ENCODE assay signal across 8 cellular contexts in genomic region chr16:24010440-24011089, GRCh38.
A peak's percentile ranks its signal among the peaks of the same experiment; 100 is the strongest.
DNase-seq lines count a peak whose midpoint lies in the region; ATAC-seq, FAIRE-seq and TF ChIP-seq lines count a peak whose summit lies in the region.

No MANE protein-coding gene starts in this region.

- H3K27me3 ChIP-seq in GM23248 (replicated peaks; ENCODE audit: insufficient read depth): no peaks in the 10 kb centered on the region
- H3K27me3 ChIP-seq in HepG2 (ENCODE audit: control insufficient read depth in 1 of 2, insufficient read depth in 2 of 2, low read length in 2 of 2): no peaks in the 10 kb centered on the region; a peak in 2 of 5 replicates

- CTCF ChIA-PET in HepG2 (lab: Yijun Ruan, JAX; ENCODE audit: low intra/inter-chr PET ratio, low total read pairs): interaction anchor here (0.8 to 2.3 kb wide), 5 partner anchors 207 to 275 kb away, joined by 3 to 20 read pairs (median 3); no protein-coding TSS in a partner anchor

- H3K4me1 ChIP-seq in GM23248 (ENCODE audit: insufficient read depth): no peaks in the 10 kb centered on the region
- H3K4me1 ChIP-seq in HepG2 (ENCODE audit: insufficient read depth, low read length): peaks cover 5% of the 10 kb centered on the region; the same call in 1 of the 2 replicates

- peak; percentile 94 for ATAC-seq in HepG2

- DNase-seq in AG10803 (ENCODE audit: low read depth) (peak; percentile 64), GM23248 (peak; percentile 78), NCI-H2196 treated with DMSO at 0.1 percent for 48 hours (lab: John Stamatoyannopoulos, UW; ENCODE audit: unreplicated experiment) (peak; percentile 22), cerebellum (ENCODE audit: low spot score) (peak; percentile 69), HepG2 (ENCODE audit: low spot score) (peak; percentile 79), NCI-H524 treated with DMSO at 0.1 percent for 48 hours (lab: John Stamatoyannopoulos, UW) (no peak)
- DNase-seq in activated CD4-positive, alpha-beta T cell treated with anti-CD3 and anti-CD28 coated beads for 24 hours (ENCODE audit: low read depth in 2 of 2): peak; percentile 71 to 73
- peak; percentile 73 to 75 for DNase-seq in stimulated activated CD4-positive, alpha-beta T cell treated with anti-CD3 and anti-CD28 coated beads, Interleukin-4, amount 100 ng/mL, for 48 hours (ENCODE audit: low read depth in 2 of 2)

- H3K4me2 ChIP-seq in GM23248 (ENCODE audit: unreplicated experiment): no peak overlapping the region
- H3K4me2 ChIP-seq in HepG2 (ENCODE audit: low read depth, low read length): no peak overlapping the region

- H3K27ac ChIP-seq in GM23248 (no peak overlapping the region), HepG2 (ENCODE audit: extremely low read length, insufficient read depth, low read length) (no peak overlapping the region)

- TF ChIP-seq CTCF in AG10803 (conservative IDR thresholded peaks at IDR 0.05; ENCODE audit: low read length): peak; percentile 66
- peak; percentile 81 for TF ChIP-seq CTCF in HepG2 (CRISPR knock-in tag; IDR thresholded peaks at IDR 0.05)

- H3F3A ChIP-seq in GM23248 (ENCODE audit: insufficient read depth): no peaks in the 10 kb centered on the region

- no peaks in the 10 kb centered on the region for H3K79me2 ChIP-seq in GM23248 (ENCODE audit: insufficient read depth)
- H3K79me2 ChIP-seq in HepG2 (ENCODE audit: insufficient read depth, low read length): no peaks in the 10 kb centered on the region

- BruUV-seq in HepG2 (replicated peaks; lab: Mats Ljungman, UMichigan): no TSS peak

- TF ChIP-seq EP300 in HepG2 (IDR thresholded peaks at IDR 0.05; ENCODE audit: low read depth in 2 of 2, low read length in 2 of 2) (no peak), HepG2 (CRISPR knock-in tag; IDR thresholded peaks at IDR 0.05; ENCODE audit: borderline replicate concordance) (no peak)

- no peaks in the 10 kb centered on the region for H3K36me3 ChIP-seq in GM23248 (ENCODE audit: low read depth)
- no peaks in the 10 kb centered on the region for H3K36me3 ChIP-seq in HepG2 (replicated peaks in 1 of 2; ENCODE audit: control insufficient read depth in 1 of 2, insufficient read depth in 2 of 2, low read length in 2 of 2)

- in situ Hi-C loops in GM23248 (cut with MboI): loop anchor here (10.0 kb wide), 1 partner anchor 206 kb away; no protein-coding TSS in a partner anchor
- in situ Hi-C loops in HepG2 (cut with HindIII; ENCODE audit: extremely low pct_ligation_motif_present, low pct_unique_long_range_greater_than_20kb): loop anchor here (5.0 kb wide), 1 partner anchor 208 kb away; no protein-coding TSS in a partner anchor

- intact Hi-C loops in HepG2 (cut with micrococcal nuclease; ENCODE audit: unreplicated experiment): loop anchor here (1.0 to 2.0 kb wide), 2 partner anchors 209 to 276 kb away; no protein-coding TSS in a partner anchor

- WGBS in GM23248 (ENCODE audit: low coverage in 1 of 2, low lambda C conversion rate in 2 of 2, missing lambda C conversion rate in 2 of 2), 2 experiments: 30 to 33% methylated on average over 8 of the region's 8 CpGs
- 28% methylated on average over 8 of the region's 8 CpGs for WGBS in HepG2 (ENCODE audit: low lambda C conversion rate)

- TF ChIP-seq POLR2A in HepG2 (IDR thresholded peaks at IDR 0.05; ENCODE audit: insufficient read depth in 1 of 2, low read depth in 2 of 2, low read length in 2 of 2): no peak

- TF ChIP-seq RAD21 in HepG2 (CRISPR knock-in tag; IDR thresholded peaks at IDR 0.05): peak; percentile 47; the same call in 1 of the 2 replicates

- peak; percentile 87 for FAIRE-seq in HepG2 (lab: Jason Lieb, UNC)

- no peaks in the 10 kb centered on the region for H3K9me2 ChIP-seq in GM23248 (ENCODE audit: insufficient read depth)

- POLR2A ChIA-PET in HepG2 (lab: Yijun Ruan, JAX): no interaction called here

- H4K20me1 ChIP-seq in GM23248 (ENCODE audit: insufficient read depth) (no peaks in the 10 kb centered on the region), HepG2 (ENCODE audit: insufficient read depth, low read length) (no peaks in the 10 kb centered on the region; the same call in 1 of the 2 replicates)

- no peak overlapping the region for H3K4me3 ChIP-seq in AG10803 (ENCODE audit: low read length)
- no peak overlapping the region for H3K4me3 ChIP-seq in GM23248
- H3K4me3 ChIP-seq in HepG2 (replicated peaks in 1 of 3; ENCODE audit: insufficient read depth in 1 of 3, low read depth in 2 of 3, low read length in 3 of 3): no peak overlapping the region

- H2AFZ ChIP-seq in GM23248 (no peak overlapping the region), HepG2 (ENCODE audit: low read length) (no peak overlapping the region)

- H3K9ac ChIP-seq in GM23248 (no peak overlapping the region), HepG2 (ENCODE audit: insufficient read depth, low read depth, low read length) (no peak overlapping the region)

- H3K9me3 ChIP-seq in GM23248 (ENCODE audit: low read depth): no peaks in the 10 kb centered on the region
- H3K9me3 ChIP-seq in HepG2 (ENCODE audit: low read length): no peaks in the 10 kb centered on the region

TF ChIP-seq in HepG2, 621 proteins besides CTCF, POLR2A, EP300 and RAD21:
- no peak for TF ChIP-seq SMAD3 (CRISPR knock-in tag; IDR thresholded peaks at IDR 0.05)
- TF ChIP-seq SMC3 (IDR thresholded peaks at IDR 0.05; ENCODE audit: low read length): peak; percentile 80
- TF ChIP-seq ZNF703 (CRISPR knock-in tag; IDR thresholded peaks at IDR 0.05; ENCODE audit: borderline replicate concordance): no peak
- TF ChIP-seq STAG1 (CRISPR knock-in tag; IDR thresholded peaks at IDR 0.05): peak; percentile 72
- TF ChIP-seq XRCC5 (optimal IDR thresholded peaks at IDR 0.05; ENCODE audit: low read length): peak; percentile 14
TF ChIP-seq in HepG2: peak in this region for 3.
